30 cellular contexts compared by ENCODE assay signal in the genomic region with DNA sequence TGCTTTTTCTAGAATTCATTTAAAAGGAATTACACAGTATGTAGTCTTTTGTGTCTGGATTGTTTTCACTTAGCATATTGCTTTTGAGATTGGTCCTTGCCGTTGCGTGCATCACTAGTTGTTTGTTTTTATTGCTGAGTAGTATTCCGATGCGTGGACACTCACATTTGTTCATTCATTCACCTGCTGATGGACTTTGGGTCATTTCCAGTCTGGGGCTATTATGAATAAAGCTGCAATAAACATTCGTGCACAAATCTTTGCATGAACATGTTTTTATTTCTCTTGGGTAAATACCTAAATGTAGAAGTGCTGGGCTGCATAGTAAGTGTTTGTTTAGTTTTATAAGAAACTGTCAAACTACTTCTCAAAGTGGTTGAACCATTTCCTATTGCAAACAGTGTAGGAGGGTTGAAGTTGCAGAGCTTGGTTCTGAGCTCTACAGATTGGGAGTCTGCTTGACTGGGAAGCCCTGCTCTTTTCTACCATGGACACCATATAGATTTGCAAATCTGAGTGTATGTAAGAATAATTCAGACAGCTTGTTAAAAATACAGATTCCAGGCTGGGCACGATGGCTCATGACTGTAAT.
"Had no signal": no experiment of that assay in that cellular context is flagged by ENCODE, and none has a peak within 500 bp of the region (broad histone marks: within the 10 kb centered on the region; RNA-seq: fewer than 3 reads in every experiment).

No MANE protein-coding gene starts in this region.

- ATAC-seq: activated CD4-positive, alpha-beta T cell treated with anti-CD3 and anti-CD28 coated beads for 36 hours; activated CD8-positive, alpha-beta memory T cell treated with anti-CD3 and anti-CD28 coated beads, Interleukin-2, amount 10 ng/mL, durations not matched to agents 7 days and 5 days; activated CD8-positive, alpha-beta T cell treated with anti-CD3 and anti-CD28 coated beads, Interleukin-2, amount 10 ng/mL, durations not matched to agents 7 days and 5 days; activated T-cell treated with anti-CD3 and anti-CD28 coated beads, Interleukin-2, amount 50 U/mL, for 72 hours; effector memory CD8-positive, alpha-beta T cell; foreskin keratinocyte; gastroesophageal sphincter; heart right ventricle; T-cell had no signal

- H3K4me1 ChIP-seq: esophagus muscularis mucosa, foreskin keratinocyte, gastroesophageal sphincter, heart right ventricle had no signal

- H3K27me3 ChIP-seq: brain microvascular endothelial cell, esophagus muscularis mucosa, foreskin keratinocyte had no signal

- DNase-seq: activated B cell treated with CpG ODN at 0.5 μM for 24 hours; activated CD4-positive, alpha-beta memory T cell treated with anti-CD3 and anti-CD28 coated beads for 36 hours; activated CD4-positive, alpha-beta T cell treated with anti-CD3 and anti-CD28 coated beads for 36 hours; activated CD4-positive, alpha-beta T cell treated with anti-CD3 and anti-CD28 coated beads, Interleukin-2, amount 10 ng/mL, durations not matched to agents 24 days and 14 days; activated CD4-positive, CD25-positive, alpha-beta regulatory T cell treated with anti-CD3 and anti-CD28 coated beads, Interleukin-2, amount 50 U/mL, for 72 hours; activated CD8-positive, alpha-beta memory T cell treated with anti-CD3 and anti-CD28 coated beads, Interleukin-2, amount 10 ng/mL, durations not matched to agents 7 days and 5 days; activated CD8-positive, alpha-beta memory T cell treated with anti-CD3 and anti-CD28 coated beads, Interleukin-2, amount 50 U/mL, for 4 hours; activated CD8-positive, alpha-beta T cell treated with anti-CD3 and anti-CD28 coated beads, Interleukin-2, amount 10 ng/mL, durations not matched to agents 7 days and 5 days; activated gamma-delta T cell treated with Interleukin-2 at 50 U/mL for 16 hours; activated naive CD4-positive, alpha-beta T cell treated with anti-CD3 and anti-CD28 coated beads, Interleukin-2, amount 50 U/mL, for 16 hours; activated naive CD4-positive, alpha-beta T cell treated with Interleukin-2 at 50 U/mL for 16 hours; activated T-cell treated with anti-CD3 and anti-CD28 coated beads, Interleukin-2, amount 50 U/mL, for 24 hours; activated T-cell treated with anti-CD3 and anti-CD28 coated beads, Interleukin-2, amount 50 U/mL, for 72 hours; amniotic stem cell; anterior cingulate cortex; brain microvascular endothelial cell; cortex of kidney; dermis blood vessel endothelial cell; effector CD4-positive, alpha-beta T cell; effector memory CD8-positive, alpha-beta T cell; erythroblast; foreskin keratinocyte; heart right ventricle; T-cell; T1000; WERI-Rb-1 had no signal

- FAIRE-seq: astrocyte, bronchial epithelial cell had no signal

- H3K4me3 ChIP-seq: esophagus muscularis mucosa, gastroesophageal sphincter, heart right ventricle had no signal

- H3K27ac ChIP-seq: brain microvascular endothelial cell, esophagus muscularis mucosa, foreskin keratinocyte, gastroesophageal sphincter, heart right ventricle, WERI-Rb-1 had no signal

- H3K9me3 ChIP-seq: gastroesophageal sphincter had no signal

- H3K36me3 ChIP-seq: brain microvascular endothelial cell, esophagus muscularis mucosa, gastroesophageal sphincter, heart right ventricle, WERI-Rb-1 had no signal
